Comparison of ENCODE assay signal across 8 cellular contexts in genomic region chr5:177472460-177473441, GRCh38. TPM values are rescaled to one million over a fixed set of nuclear protein-coding genes. Genes with fewer than 3 reads are reported as not detected.
DNase-seq lines count a peak whose midpoint lies in the region; ATAC-seq and TF ChIP-seq lines count a peak whose summit lies in the region.

No MANE protein-coding gene starts in this region.

- TF ChIP-seq EP300 in gastroesophageal sphincter (IDR thresholded peaks at IDR 0.05) = no peak

- peaks cover 59% of the 10 kb centered on the region for H3K4me1 Mint-ChIP-seq in activated T-cell treated with anti-CD3 and anti-CD28 coated beads, Interleukin-2, amount 50 U/mL, for 72 hours (ENCODE audit: low read depth)

- TF ChIP-seq CTCF in BE2C (IDR thresholded peaks at IDR 0.05; ENCODE audit: low read depth, low read length) (no peak), gastroesophageal sphincter (IDR thresholded peaks at IDR 0.05) (peak in 1 of 4 experiments; percentile 18), psoas muscle (IDR thresholded peaks at IDR 0.05) (no peak)

- H3K27me3 Mint-ChIP-seq in activated T-cell treated with anti-CD3 and anti-CD28 coated beads, Interleukin-2, amount 50 U/mL, for 72 hours (ENCODE audit: low read depth) = peaks cover 7% of the 10 kb centered on the region

- peak overlapping the region; percentile 74 to 99 (median 93) for H3K27ac ChIP-seq in gastroesophageal sphincter
- H3K27ac ChIP-seq in psoas muscle = peak overlapping the region; percentile 55

- peak overlapping the region; percentile 85 for H3K4me3 ChIP-seq in BE2C (ENCODE audit: low read depth, low read length)
- H3K4me3 ChIP-seq in gastroesophageal sphincter = peak overlapping the region; percentile 57 to 89
- peak overlapping the region; percentile 76 for H3K4me3 ChIP-seq in psoas muscle

- H3K4me3 Mint-ChIP-seq in activated T-cell treated with anti-CD3 and anti-CD28 coated beads, Interleukin-2, amount 50 U/mL, for 72 hours = peak overlapping the region; percentile 77 to 82

- peak; percentile 57 for ATAC-seq in GM19395 (IDR thresholded peaks at IDR 0.05; ENCODE audit: unreplicated experiment)
- peak; percentile 71 to 76 for ATAC-seq in activated T-cell treated with anti-CD3 and anti-CD28 coated beads, Interleukin-2, amount 50 U/mL, for 72 hours (replicated peaks in 1 of 2)
- ATAC-seq in gastroesophageal sphincter = no peak
- peak; percentile 4 to 24 (median 20) for ATAC-seq in psoas muscle
- no peak for ATAC-seq in GM19324 (IDR thresholded peaks at IDR 0.05; ENCODE audit: low FRiP score, unreplicated experiment)
- no peak for ATAC-seq in HG02623 (IDR thresholded peaks at IDR 0.05; ENCODE audit: unreplicated experiment)

- peaks cover 2 to 5% of the 10 kb centered on the region in 2 donors for H3K36me3 Mint-ChIP-seq in activated T-cell treated with anti-CD3 and anti-CD28 coated beads, Interleukin-2, amount 50 U/mL, for 72 hours (ENCODE audit: insufficient read depth in 2 of 2)

- WGBS in gastroesophageal sphincter (ENCODE audit: low coverage in 1 of 2), 2 donors = 17% methylated on average over 1 of the region's 93 CpGs; no CpG with 5 or more reads in 1 of the 2 donors
- 2 to 12% (median 3%) methylated on average over 22 to 93 of the region's 93 CpGs for WGBS in psoas muscle, 3 donors

- peak in 1 of 2 donors; percentile 16 for TF ChIP-seq POLR2A in gastroesophageal sphincter (IDR thresholded peaks at IDR 0.05)

- DNase-seq in BE2C (peak; percentile 65), NCI-H146 treated with DMSO at 0.1 percent for 48 hours (lab: John Stamatoyannopoulos, UW; ENCODE audit: unreplicated experiment) (peak; percentile 12), psoas muscle (peak in 1 of 2 donors; percentile 50)
- peak; percentile 82 to 89 for DNase-seq in activated T-cell treated with anti-CD3 and anti-CD28 coated beads, Interleukin-2, amount 50 U/mL, for 72 hours

- H3K27me3 ChIP-seq in BE2C (no peaks in the 10 kb centered on the region), gastroesophageal sphincter (no peaks in the 10 kb centered on the region), psoas muscle (ENCODE audit: insufficient read depth in 3 of 3, low read length in 2 of 3) (no peaks in the 10 kb centered on the region)

- H3K36me3 ChIP-seq in BE2C = peaks cover 47% of the 10 kb centered on the region
- peaks cover 0 to 15% of the 10 kb centered on the region in 2 donors for H3K36me3 ChIP-seq in gastroesophageal sphincter
- H3K36me3 ChIP-seq in psoas muscle (ENCODE audit: insufficient read depth in 1 of 2, low read depth in 1 of 2) = no peaks in the 10 kb centered on the region

- H3K9me3 ChIP-seq in BE2C (no peaks in the 10 kb centered on the region), gastroesophageal sphincter (no peaks in the 10 kb centered on the region), psoas muscle (no peaks in the 10 kb centered on the region)

- intact Hi-C loops in psoas muscle (cut with DNase I) = no loop called here

- peak overlapping the region; percentile 42 for H3K27ac Mint-ChIP-seq in activated T-cell treated with anti-CD3 and anti-CD28 coated beads, Interleukin-2, amount 50 U/mL, for 72 hours

- peaks cover 16% of the 10 kb centered on the region for H3K4me1 ChIP-seq in BE2C
- peaks cover 0 to 94% (median 62%) of the 10 kb centered on the region in 3 donors for H3K4me1 ChIP-seq in gastroesophageal sphincter
- H3K4me1 ChIP-seq in psoas muscle = peaks cover 8% of the 10 kb centered on the region

- H3K9me3 Mint-ChIP-seq in activated T-cell treated with anti-CD3 and anti-CD28 coated beads, Interleukin-2, amount 50 U/mL, for 72 hours = no peaks in the 10 kb centered on the region

RNA-seq across cellular contexts. Expression of gene DBN1, which starts 0.7 kb away (rescaled TPM):
- 454 TPM for polyA plus RNA-seq in BE2C (2012; ENCODE audit: insufficient read depth, insufficient read length, low read depth)
- 10 to 100 TPM; 69.5 to 98.8 TPM for total RNA-seq in activated T-cell treated with anti-CD3 and anti-CD28 coated beads, Interleukin-2, amount 50 U/mL, for 72 hours
- total RNA-seq in gastroesophageal sphincter (100 to 1,000 TPM in 3 of 4 donors, 10 to 100 TPM in 1; 87.1 to 154 (median 124) TPM), psoas muscle (10 to 100 TPM; 17.7 to 28.4 (median 24.3) TPM)
- 10 to 100 TPM in 2 of 3 donors, 1 to 10 TPM in 1; 8.1 to 20.8 (median 20.1) TPM for polyA plus RNA-seq in psoas muscle

RNA-seq across cellular contexts. Expression of gene PDLIM7, which starts 24.7 kb away (rescaled TPM):
- 84.1 TPM for polyA plus RNA-seq in BE2C (2012; ENCODE audit: insufficient read depth, insufficient read length, low read depth)
- 10 to 100 TPM; 87.5 to 93.9 TPM for total RNA-seq in activated T-cell treated with anti-CD3 and anti-CD28 coated beads, Interleukin-2, amount 50 U/mL, for 72 hours
- total RNA-seq in gastroesophageal sphincter (100 to 1,000 TPM; 336 to 863 (median 437) TPM), psoas muscle (100 to 1,000 TPM; 134 to 221 (median 161) TPM)
- polyA plus RNA-seq in psoas muscle = 100 to 1,000 TPM; 174 to 254 (median 221) TPM

RNA-seq across cellular contexts. Expression of gene PRR7, which starts 26.1 kb away (rescaled TPM):
- 84.9 TPM for polyA plus RNA-seq in BE2C (2012; ENCODE audit: insufficient read depth, insufficient read length, low read depth)
- 10 to 100 TPM; 12.1 to 16.0 TPM for total RNA-seq in activated T-cell treated with anti-CD3 and anti-CD28 coated beads, Interleukin-2, amount 50 U/mL, for 72 hours
- total RNA-seq in gastroesophageal sphincter (1 to 10 TPM in 3 of 4 donors, not detected in 1; 1.6 to 2.7 (median 2.2) TPM), psoas muscle (1 to 10 TPM in 3 of 4 donors, under 1 TPM in 1; 0.88 to 2.6 (median 1.8) TPM)
- polyA plus RNA-seq in psoas muscle = 1 to 10 TPM in 1 of 3 donors, under 1 TPM in 2; 0.39 to 3.8 (median 0.48) TPM

RNA-seq across cellular contexts. Expression of gene DOK3, which starts 36.9 kb away (rescaled TPM):
- polyA plus RNA-seq in BE2C (2012; ENCODE audit: insufficient read depth, insufficient read length, low read depth) = 33.9 TPM
- total RNA-seq in activated T-cell treated with anti-CD3 and anti-CD28 coated beads, Interleukin-2, amount 50 U/mL, for 72 hours = 1 to 10 TPM; 4.0 to 5.7 TPM
- 10 to 100 TPM in 1 of 4 donors, 1 to 10 TPM in 3; 6.1 to 16.6 (median 6.6) TPM for total RNA-seq in gastroesophageal sphincter
- total RNA-seq in psoas muscle = 1 to 10 TPM; 2.4 to 5.4 (median 3.1) TPM
- 1 to 10 TPM in 2 of 3 donors, under 1 TPM in 1; 0.44 to 5.0 (median 3.8) TPM for polyA plus RNA-seq in psoas muscle

RNA-seq across cellular contexts. Expression of gene DDX41, which starts 44.0 kb away (rescaled TPM):
- 914 TPM for polyA plus RNA-seq in BE2C (2012; ENCODE audit: insufficient read depth, insufficient read length, low read depth)
- total RNA-seq in activated T-cell treated with anti-CD3 and anti-CD28 coated beads, Interleukin-2, amount 50 U/mL, for 72 hours = 100 to 1,000 TPM in 1 of 2 donors, 10 to 100 TPM in 1; 89.2 to 117 TPM
- total RNA-seq in gastroesophageal sphincter = 10 to 100 TPM; 64.5 to 80.8 (median 68.5) TPM
- 10 to 100 TPM; 37.2 to 41.0 (median 40.2) TPM for total RNA-seq in psoas muscle
- 10 to 100 TPM; 45.6 to 71.6 (median 57.3) TPM for polyA plus RNA-seq in psoas muscle

Comparison
In these comparisons a context has a peak if more than half of its experiments do, and no peak if none do; other contexts are left out.
1. ATAC-seq: peak in GM19395 (single experiment), activated T-cell treated with anti-CD3 and anti-CD28 coated beads, Interleukin-2, amount 50 U/mL, for 72 hours (2 of 2) and psoas muscle (4 of 4); none in gastroesophageal sphincter (single experiment), GM19324 (single experiment) and HG02623 (single experiment).
2. Peak in every context shown above with its lines, with median percentiles within 50 percentile points of each other: H3K4me3 ChIP-seq.